In genomic region chr21:41976611-41977010, GRCh38 we compare ENCODE assay signal across 18 cellular contexts. TPM values are rescaled to one million over a fixed set of nuclear protein-coding genes. Genes with fewer than 3 reads are reported as not detected.
DNase-seq lines count a peak whose midpoint lies in the region; ATAC-seq and TF ChIP-seq lines count a peak whose summit lies in the region.
"Had no signal": no experiment of that assay in that cellular context is flagged by ENCODE, and none has a peak within 500 bp of the region (broad histone marks: within the 10 kb centered on the region; RNA-seq: fewer than 3 reads in every experiment).

No MANE protein-coding gene starts in this region.

- DNase-seq in activated CD8-positive, alpha-beta memory T cell treated with anti-CD3 and anti-CD28 coated beads for 24 hours, result peak; percentile 13
- DNase-seq in activated CD8-positive, alpha-beta memory T cell treated with anti-CD3 and anti-CD28 coated beads, Interleukin-2, amount 10 ng/mL, durations not matched to agents 7 days and 5 days, result no peak
- DNase-seq in activated CD8-positive, alpha-beta memory T cell treated with anti-CD3 and anti-CD28 coated beads, Interleukin-2, amount 50 U/mL, for 48 hours, result peak; percentile 26
- DNase-seq in islet precursor cell, result peak; percentile 28
- DNase-seq in type B pancreatic cell (ENCODE audit: extremely low spot score, unreplicated experiment), result peak; percentile 55
- DNase-seq in NCI-H524 (lab: John Stamatoyannopoulos, UW), result no peak
- no peak for DNase-seq in activated T-cell treated with anti-CD3 and anti-CD28 coated beads, Interleukin-2, amount 50 U/mL, for 48 hours
- no peak for DNase-seq in ascending aorta (ENCODE audit: low spot score in 2 of 2)
- DNase-seq: 8988T; CD4-positive, alpha-beta memory T cell; DMS153; DMS79; GDM1; GM23248; HCEC 1CT had no signal

- H3K4me3 Mint-ChIP-seq in activated CD8-positive, alpha-beta memory T cell treated with anti-CD3 and anti-CD28 coated beads, Interleukin-2, amount 10 ng/mL, durations not matched to agents 7 days and 5 days, result no peak overlapping the region
- H3K4me3 Mint-ChIP-seq in type B pancreatic cell, result no peak overlapping the region
- H3K4me3 Mint-ChIP-seq: CD14-positive monocyte; CD4-positive, alpha-beta memory T cell had no signal

- no peaks in the 10 kb centered on the region for H3K4me1 ChIP-seq in ascending aorta

- H3K27ac ChIP-seq in ascending aorta, result no peak overlapping the region
- H3K27ac ChIP-seq: BLaER1, GM23248, HL-60 had no signal

- intact Hi-C loops in ascending aorta (cut with DNase I), result no loop called here

- H3K4me1 Mint-ChIP-seq in activated CD8-positive, alpha-beta memory T cell treated with anti-CD3 and anti-CD28 coated beads, Interleukin-2, amount 10 ng/mL, durations not matched to agents 7 days and 5 days, result peaks cover 2% of the 10 kb centered on the region
- H3K4me1 Mint-ChIP-seq in type B pancreatic cell (ENCODE audit: unreplicated experiment), result no peaks in the 10 kb centered on the region

- CTCF ChIA-PET in activated CD8-positive, alpha-beta memory T cell treated with anti-CD3 and anti-CD28 coated beads, Interleukin-2, amount 10 ng/mL, durations not matched to agents 7 days and 5 days (lab: Charles Lee), result no interaction called here

- no peak overlapping the region for H3K27ac Mint-ChIP-seq in activated CD8-positive, alpha-beta memory T cell treated with anti-CD3 and anti-CD28 coated beads, Interleukin-2, amount 10 ng/mL, durations not matched to agents 7 days and 5 days
- H3K27ac Mint-ChIP-seq in type B pancreatic cell, result no peak overlapping the region
- H3K27ac Mint-ChIP-seq: CD4-positive, alpha-beta memory T cell had no signal

- no peaks in the 10 kb centered on the region for H3K9me3 ChIP-seq in ascending aorta

- H3K36me3 ChIP-seq in ascending aorta, result no peaks in the 10 kb centered on the region
- H3K36me3 ChIP-seq: BLaER1 had no signal

- H3K4me3 ChIP-seq in ascending aorta, result no peak overlapping the region
- H3K4me3 ChIP-seq: BLaER1, GM23248 had no signal

- TF ChIP-seq CTCF in type B pancreatic cell (conservative IDR thresholded peaks at IDR 0.05), result no peak
- no peak for TF ChIP-seq CTCF in ascending aorta (IDR thresholded peaks at IDR 0.05)

- H3K9me3 Mint-ChIP-seq in activated CD8-positive, alpha-beta memory T cell treated with anti-CD3 and anti-CD28 coated beads, Interleukin-2, amount 10 ng/mL, durations not matched to agents 7 days and 5 days (ENCODE audit: low read depth), result peaks cover 8% of the 10 kb centered on the region
- peaks cover 8% of the 10 kb centered on the region for H3K9me3 Mint-ChIP-seq in type B pancreatic cell

- H3K36me3 Mint-ChIP-seq in activated CD8-positive, alpha-beta memory T cell treated with anti-CD3 and anti-CD28 coated beads, Interleukin-2, amount 10 ng/mL, durations not matched to agents 7 days and 5 days, result peaks cover 7% of the 10 kb centered on the region
- H3K36me3 Mint-ChIP-seq in type B pancreatic cell, result no peaks in the 10 kb centered on the region
- H3K36me3 Mint-ChIP-seq: CD14-positive monocyte had no signal

- no peaks in the 10 kb centered on the region for H3K27me3 ChIP-seq in ascending aorta
- H3K27me3 ChIP-seq: BLaER1 had no signal

- peaks cover 12% of the 10 kb centered on the region for H3K27me3 Mint-ChIP-seq in activated CD8-positive, alpha-beta memory T cell treated with anti-CD3 and anti-CD28 coated beads, Interleukin-2, amount 10 ng/mL, durations not matched to agents 7 days and 5 days
- H3K27me3 Mint-ChIP-seq in type B pancreatic cell, result no peaks in the 10 kb centered on the region
- H3K27me3 Mint-ChIP-seq: CD4-positive, alpha-beta memory T cell had no signal

- ATAC-seq in activated CD8-positive, alpha-beta memory T cell treated with anti-CD3 and anti-CD28 coated beads, Interleukin-2, amount 10 ng/mL, durations not matched to agents 7 days and 5 days, result no peak

RNA-seq across cellular contexts. Expression of gene C2CD2, which starts 22.8 kb away (rescaled TPM):
- 10 to 100 TPM in 1 of 2 experiments, 1 to 10 TPM in 1; 6.4 to 10.7 TPM for total RNA-seq in activated CD8-positive, alpha-beta memory T cell treated with anti-CD3 and anti-CD28 coated beads, Interleukin-2, amount 10 ng/mL, durations not matched to agents 7 days and 5 days
- total RNA-seq in type B pancreatic cell (ENCODE audit: low replicate concordance) (20.5 and 32.3 TPM in 2 replicates), ascending aorta (45.0 TPM)

RNA-seq across cellular contexts. Expression of gene ZBTB21, which starts 33.5 kb away (rescaled TPM):
- total RNA-seq in activated CD8-positive, alpha-beta memory T cell treated with anti-CD3 and anti-CD28 coated beads, Interleukin-2, amount 10 ng/mL, durations not matched to agents 7 days and 5 days, result 10 to 100 TPM; 14.2 to 16.3 TPM
- 19.9 and 23.4 TPM in 2 replicates for total RNA-seq in type B pancreatic cell (ENCODE audit: low replicate concordance)
- total RNA-seq in ascending aorta, result 11.1 TPM

Comparison
In these comparisons a context has a peak if more than half of its experiments do, and no peak if none do; other contexts are left out.
1. DNase-seq: peak in activated CD8-positive, alpha-beta memory T cell treated with anti-CD3 and anti-CD28 coated beads for 24 hours (single experiment), activated CD8-positive, alpha-beta memory T cell treated with anti-CD3 and anti-CD28 coated beads, Interleukin-2, amount 50 U/mL, for 48 hours (single experiment), islet precursor cell (single experiment) and type B pancreatic cell (single experiment); none in activated CD8-positive, alpha-beta memory T cell treated with anti-CD3 and anti-CD28 coated beads, Interleukin-2, amount 10 ng/mL, durations not matched to agents 7 days and 5 days (single experiment), NCI-H524 (0 of 2), activated T-cell treated with anti-CD3 and anti-CD28 coated beads, Interleukin-2, amount 50 U/mL, for 48 hours (0 of 2) and ascending aorta (0 of 2).